ENCODE assay signal across 19 cellular contexts in genomic region chr1:182631954-182632353, GRCh38. TPM values are rescaled to one million over a fixed set of nuclear protein-coding genes. Genes with fewer than 3 reads are reported as not detected.
"Had no signal": no experiment of that assay in that cellular context is flagged by ENCODE, and none has a peak within 500 bp of the region (broad histone marks: within the 10 kb centered on the region; RNA-seq: fewer than 3 reads in every experiment).

No MANE protein-coding gene starts in this region.

- H3K36me3 ChIP-seq: cardiac muscle cell, stomach had no signal

- H3K4me3 Mint-ChIP-seq: activated naive CD8-positive, alpha-beta T cell treated with anti-CD3 and anti-CD28 coated beads for 36 hours; dendritic cell treated with granulocyte-macrophage colony-stimulating factor and Interleukin-4, amounts not matched to agents 40 ng/mL and 50 ng/mL, for 4 days had no signal

- H3K27ac ChIP-seq: cardiac muscle cell, psoas muscle, skin epidermis, stomach had no signal

- H3K9me3 ChIP-seq: mucosa of descending colon, psoas muscle, stomach had no signal

- H3K4me3 ChIP-seq: cardiac muscle cell, mucosa of descending colon, psoas muscle, skin epidermis, stomach had no signal

- H3K9me3 Mint-ChIP-seq: activated naive CD8-positive, alpha-beta T cell treated with anti-CD3 and anti-CD28 coated beads for 36 hours; dendritic cell treated with granulocyte-macrophage colony-stimulating factor and Interleukin-4, amounts not matched to agents 40 ng/mL and 50 ng/mL, for 4 days; naive thymus-derived CD4-positive, alpha-beta T cell had no signal

- H3K36me3 Mint-ChIP-seq: activated naive CD8-positive, alpha-beta T cell treated with anti-CD3 and anti-CD28 coated beads for 36 hours; naive thymus-derived CD4-positive, alpha-beta T cell had no signal

- H3K4me1 ChIP-seq: psoas muscle had no signal

- DNase-seq: activated gamma-delta T cell treated with Interleukin-2 at 50 U/mL for 16 hours; activated naive CD8-positive, alpha-beta T cell treated with anti-CD3 and anti-CD28 coated beads for 36 hours; amniotic stem cell; effector memory CD4-positive, alpha-beta T cell; left ventricle myocardium superior; mesenchymal stem cell; psoas muscle; right cardiac atrium; stomach; T1000; trophoblast cell had no signal

- H3K27ac Mint-ChIP-seq: activated naive CD8-positive, alpha-beta T cell treated with anti-CD3 and anti-CD28 coated beads for 36 hours; dendritic cell treated with granulocyte-macrophage colony-stimulating factor and Interleukin-4, amounts not matched to agents 40 ng/mL and 50 ng/mL, for 4 days had no signal

- ATAC-seq: activated CD4-positive, CD25-positive, alpha-beta regulatory T cell treated with anti-CD3 and anti-CD28 coated beads, Interleukin-2, amount 50 U/mL, for 24 hours; left ventricle myocardium superior; mucosa of descending colon; naive thymus-derived CD4-positive, alpha-beta T cell; psoas muscle; right cardiac atrium had no signal

- H3K27me3 ChIP-seq: cardiac muscle cell, stomach had no signal

RNA-seq across cellular contexts. Expression of gene RGS8, which starts 52.4 kb away (rescaled TPM):
- total RNA-seq: activated naive CD8-positive, alpha-beta T cell treated with anti-CD3 and anti-CD28 coated beads for 36 hours; fibroblast of villous mesenchyme; left ventricle myocardium superior; mucosa of descending colon; naive thymus-derived CD4-positive, alpha-beta T cell; osteocyte; psoas muscle; stomach had no signal
